In the genomic region with DNA sequence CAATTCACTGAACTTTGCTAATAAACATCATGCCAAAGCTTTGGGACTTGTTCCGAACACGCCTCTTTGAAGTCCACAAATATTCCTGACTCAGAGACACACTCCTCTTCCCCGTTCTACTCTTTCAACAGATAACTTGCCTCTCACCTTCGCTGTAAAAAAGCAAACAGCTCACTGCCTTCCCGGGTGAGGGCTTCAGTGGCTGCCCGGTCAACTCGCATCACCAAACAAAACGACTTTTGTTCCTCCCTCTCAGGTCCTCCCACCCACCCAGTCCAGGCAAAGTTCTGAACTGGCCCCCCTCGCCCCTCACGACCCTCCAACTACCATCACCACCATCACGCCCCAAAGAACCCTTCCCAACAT, we compare ENCODE assay signal across 8 cellular contexts. TPM values are rescaled to one million over a fixed set of nuclear protein-coding genes. Genes with fewer than 3 reads are reported as not detected.
DNase-seq lines count a peak whose midpoint lies in the region; TF ChIP-seq lines count a peak whose summit lies in the region.

No MANE protein-coding gene starts in this region.

- H3K4me1 Mint-ChIP-seq in activated naive CD4-positive, alpha-beta T cell treated with anti-CD3 and anti-CD28 coated beads, Interleukin-2, amount 10 ng/mL, durations not matched to agents 7 days and 5 days: peaks cover 22% of the 10 kb centered on the region

- no peak overlapping the region for H3K27ac Mint-ChIP-seq in activated naive CD4-positive, alpha-beta T cell treated with anti-CD3 and anti-CD28 coated beads, Interleukin-2, amount 10 ng/mL, durations not matched to agents 7 days and 5 days

- H3K4me3 Mint-ChIP-seq in activated naive CD4-positive, alpha-beta T cell treated with anti-CD3 and anti-CD28 coated beads, Interleukin-2, amount 10 ng/mL, durations not matched to agents 7 days and 5 days: peak overlapping the region; percentile 39

- intact Hi-C loops in tibial artery (cut with DNase I; ENCODE audit: low total_unique reads): loop anchor here (1.0 to 10.0 kb wide), 2 partner anchors 125 to 266 kb away; partner anchors contain the start of gene ZNHIT6

- no peaks in the 10 kb centered on the region for H3K9me3 ChIP-seq in tibial artery

- H3K9me3 Mint-ChIP-seq in activated naive CD4-positive, alpha-beta T cell treated with anti-CD3 and anti-CD28 coated beads, Interleukin-2, amount 10 ng/mL, durations not matched to agents 7 days and 5 days: no peaks in the 10 kb centered on the region

- CTCF ChIA-PET in activated naive CD4-positive, alpha-beta T cell treated with anti-CD3 and anti-CD28 coated beads, Interleukin-2, amount 10 ng/mL, durations not matched to agents 7 days and 5 days (lab: Charles Lee): no interaction called here

- peaks cover 0 to 45% (median 19%) of the 10 kb centered on the region in 4 donors for H3K4me1 ChIP-seq in tibial artery

- H3K27ac ChIP-seq in tibial artery: peak overlapping the region; percentile 99

- H3K27me3 Mint-ChIP-seq in activated naive CD4-positive, alpha-beta T cell treated with anti-CD3 and anti-CD28 coated beads, Interleukin-2, amount 10 ng/mL, durations not matched to agents 7 days and 5 days: peaks cover 81% of the 10 kb centered on the region

- no peak for DNase-seq in activated naive CD4-positive, alpha-beta T cell treated with anti-CD3 and anti-CD28 coated beads, Interleukin-2, amount 10 ng/mL, durations not matched to agents 7 days and 5 days
- DNase-seq in activated naive CD4-positive, alpha-beta T cell treated with Interleukin-2 at 50 U/mL for 16 hours: no peak
- DNase-seq in amniotic epithelial cell (ENCODE audit: low read depth) (peak; percentile 83), kidney epithelial cell (ENCODE audit: low read depth) (no peak), tibial artery (peak in 1 of 2 donors; percentile 76), NCI-H1694 treated with DMSO at 0.1 percent for 48 hours (lab: John Stamatoyannopoulos, UW) (no peak), midbrain (lab: John Stamatoyannopoulos, UW) (no peak)
- no peak for DNase-seq in activated CD4-positive, alpha-beta T cell treated with anti-CD3 and anti-CD28 coated beads for 1 hour

- H3K4me3 ChIP-seq in kidney epithelial cell (ENCODE audit: low read depth, low read length) (peak overlapping the region; percentile 96), tibial artery (peak overlapping the region; percentile 85 to 91)

- no peaks in the 10 kb centered on the region for H3K36me3 Mint-ChIP-seq in activated naive CD4-positive, alpha-beta T cell treated with anti-CD3 and anti-CD28 coated beads, Interleukin-2, amount 10 ng/mL, durations not matched to agents 7 days and 5 days

- peaks cover 4% of the 10 kb centered on the region for H3K36me3 ChIP-seq in kidney epithelial cell (ENCODE audit: control insufficient read depth, insufficient read depth, low read length)
- peaks cover 10 to 25% (median 18%) of the 10 kb centered on the region in 3 donors for H3K36me3 ChIP-seq in tibial artery

- H3K27me3 ChIP-seq in kidney epithelial cell (ENCODE audit: control insufficient read depth, insufficient read depth, low read length) (no peaks in the 10 kb centered on the region), tibial artery (no peaks in the 10 kb centered on the region)

- TF ChIP-seq CTCF in kidney epithelial cell (IDR thresholded peaks at IDR 0.05; ENCODE audit: insufficient read depth, low read length, poor library complexity, severe bottlenecking) (no peak), tibial artery (IDR thresholded peaks at IDR 0.05) (no peak)

RNA-seq across cellular contexts. Expression of gene CCN1, which starts 0.5 kb away (rescaled TPM):
- total RNA-seq in kidney epithelial cell: 167 TPM in 2 replicates
